Comparison of ENCODE assay signal across 21 cellular contexts in genomic region chr16:49959552-49960277, GRCh38.
"Had no signal": no experiment of that assay in that cellular context is flagged by ENCODE, and none has a peak within 500 bp of the region (broad histone marks: within the 10 kb centered on the region; RNA-seq: fewer than 3 reads in every experiment).

No MANE protein-coding gene starts in this region.

- H3K27ac Mint-ChIP-seq: activated CD4-positive, alpha-beta memory T cell treated with anti-CD3 and anti-CD28 coated beads for 36 hours; activated CD8-positive, alpha-beta memory T cell treated with anti-CD3 and anti-CD28 coated beads, Interleukin-2, amount 10 ng/mL, durations not matched to agents 7 days and 5 days; brain; nephron progenitor cell; T-helper 17 cell had no signal

- H3K4me3 ChIP-seq: mucosa of descending colon, testis had no signal

- H3K27ac ChIP-seq: testis had no signal

- H3K27me3 ChIP-seq: testis had no signal

- H3K9me3 ChIP-seq: mucosa of descending colon, testis had no signal

- H3K36me3 Mint-ChIP-seq: activated CD4-positive, alpha-beta memory T cell treated with anti-CD3 and anti-CD28 coated beads for 36 hours; activated CD8-positive, alpha-beta memory T cell treated with anti-CD3 and anti-CD28 coated beads, Interleukin-2, amount 10 ng/mL, durations not matched to agents 7 days and 5 days; brain had no signal

- DNase-seq: activated CD4-positive, alpha-beta memory T cell treated with anti-CD3 and anti-CD28 coated beads for 36 hours; activated CD4-positive, alpha-beta T cell treated with anti-CD3 and anti-CD28 coated beads for 4 hours; activated CD4-positive, CD25-positive, alpha-beta regulatory T cell; activated CD8-positive, alpha-beta memory T cell treated with anti-CD3 and anti-CD28 coated beads, Interleukin-2, amount 10 ng/mL, durations not matched to agents 7 days and 5 days; activated effector memory CD4-positive, alpha-beta T cell treated with anti-CD3 and anti-CD28 coated beads, Interleukin-2, amount 50 U/mL, for 16 hours; activated naive CD4-positive, alpha-beta T cell treated with anti-CD3 and anti-CD28 coated beads, Interleukin-2, amount 50 U/mL, for 16 hours; activated T-cell treated with anti-CD3 and anti-CD28 coated beads for 4 hours; aorta; effector CD4-positive, alpha-beta T cell; left ventricle myocardium superior; mesenchymal stem cell; mucosa of descending colon; nephron progenitor cell; nucleus accumbens; stimulated activated CD4-positive, alpha-beta T cell treated with anti-CD3 and anti-CD28 coated beads, Interleukin-4, amount 100 ng/mL, for 1 hour; stimulated activated naive CD4-positive, alpha-beta T cell; SW 1271; T-helper 17 cell; testis had no signal

- H3K4me3 Mint-ChIP-seq: activated CD4-positive, alpha-beta memory T cell treated with anti-CD3 and anti-CD28 coated beads for 36 hours; activated CD8-positive, alpha-beta memory T cell treated with anti-CD3 and anti-CD28 coated beads, Interleukin-2, amount 10 ng/mL, durations not matched to agents 7 days and 5 days; brain; nephron progenitor cell; T-helper 17 cell had no signal

- H3K4me1 Mint-ChIP-seq: activated CD8-positive, alpha-beta memory T cell treated with anti-CD3 and anti-CD28 coated beads, Interleukin-2, amount 10 ng/mL, durations not matched to agents 7 days and 5 days; T-helper 17 cell had no signal

- ATAC-seq: activated CD8-positive, alpha-beta memory T cell treated with anti-CD3 and anti-CD28 coated beads, Interleukin-2, amount 10 ng/mL, durations not matched to agents 7 days and 5 days; left ventricle myocardium superior; mucosa of descending colon; sciatic nerve; T-helper 17 cell had no signal

- H3K9me3 Mint-ChIP-seq: activated CD4-positive, alpha-beta memory T cell treated with anti-CD3 and anti-CD28 coated beads for 36 hours; brain; nephron progenitor cell had no signal
